9 cellular contexts compared by ENCODE assay signal in genomic region chrX:13937370-13938052, GRCh38.
A peak's percentile ranks its signal among the peaks of the same experiment; 100 is the strongest.
DNase-seq lines count a peak whose midpoint lies in the region; ATAC-seq and TF ChIP-seq lines count a peak whose summit lies in the region.
"Had no signal": no experiment of that assay in that cellular context is flagged by ENCODE, and none has a peak within 500 bp of the region (broad histone marks: within the 10 kb centered on the region; RNA-seq: fewer than 3 reads in every experiment).

No MANE protein-coding gene starts in this region.

- DNase-seq in NCI-H1092 treated with DMSO at 0.1 percent for 48 hours (lab: John Stamatoyannopoulos, UW): peak; percentile 23
- no peak for DNase-seq in NCI-H1092 (lab: John Stamatoyannopoulos, UW)
- peak; percentile 59 for DNase-seq in RPMI7951 (ENCODE audit: low read depth)
- no peak for DNase-seq in esophagus squamous epithelium (lab: John Stamatoyannopoulos, UW)
- DNase-seq in MV-4-11 (lab: John Stamatoyannopoulos, UW): no peak
- no peak for DNase-seq in stimulated activated CD4-positive, alpha-beta T cell treated with anti-CD3 and anti-CD28 coated beads, Interleukin-4, amount 100 ng/mL, for 24 hours
- DNase-seq: CD4-positive, CD25-positive, alpha-beta regulatory T cell had no signal

- H3K4me1 ChIP-seq in esophagus squamous epithelium (peaks cover 0 to 16% (median 5%) of the 10 kb centered on the region in 3 donors), neutrophil (ENCODE audit: control insufficient read depth in 1 of 2, insufficient read depth in 1 of 2, low read depth in 1 of 2, low read length in 1 of 2) (peaks cover 8% of the 10 kb centered on the region in 2 experiments)

- 21 to 35% methylated on average over 15 to 21 of the region's 27 CpGs for WGBS in esophagus squamous epithelium, 2 donors

- no peaks in the 10 kb centered on the region for H3K36me3 ChIP-seq in esophagus squamous epithelium
- H3K36me3 ChIP-seq in neutrophil: no peaks in the 10 kb centered on the region

- intact Hi-C loops in esophagus squamous epithelium (cut with DNase I): no loop called here

- TF ChIP-seq POLR2A in esophagus squamous epithelium (IDR thresholded peaks at IDR 0.05): no peak

- peaks cover 0 to 17% (median 1%) of the 10 kb centered on the region in 4 donors for H3K27me3 ChIP-seq in esophagus squamous epithelium
- H3K27me3 ChIP-seq in neutrophil: peaks cover 51% of the 10 kb centered on the region

- no peak for ATAC-seq in HG03135 (IDR thresholded peaks at IDR 0.05; ENCODE audit: unreplicated experiment)

- H3K9me3 ChIP-seq in esophagus squamous epithelium (no peaks in the 10 kb centered on the region), neutrophil (no peaks in the 10 kb centered on the region)

- peak overlapping the region; percentile 4 to 64 (median 44) for H3K27ac ChIP-seq in esophagus squamous epithelium
- H3K27ac ChIP-seq in neutrophil: no peak overlapping the region

- H3K4me3 ChIP-seq in esophagus squamous epithelium (peak overlapping the region; percentile 47 to 66 (median 56)), neutrophil (ENCODE audit: low read depth in 1 of 2, low read length in 1 of 2) (peak overlapping the region; percentile 27 to 44)

- no peak for TF ChIP-seq CTCF in esophagus squamous epithelium (IDR thresholded peaks at IDR 0.05)
- no peak for TF ChIP-seq CTCF in neutrophil (IDR thresholded peaks at IDR 0.05)

Comparison
In these comparisons a context has a peak if more than half of its experiments do, and no peak if none do; other contexts are left out.
1. DNase-seq: peak in NCI-H1092 treated with DMSO at 0.1 percent for 48 hours (single experiment) and RPMI7951 (single experiment); none in NCI-H1092 (single experiment), esophagus squamous epithelium (single experiment), MV-4-11 (single experiment) and stimulated activated CD4-positive, alpha-beta T cell treated with anti-CD3 and anti-CD28 coated beads, Interleukin-4, amount 100 ng/mL, for 24 hours (single experiment).